10 cellular contexts compared by ENCODE assay signal in genomic region chr11:33920838-33921613, GRCh38. TPM values are rescaled to one million over a fixed set of nuclear protein-coding genes. Genes with fewer than 3 reads are reported as not detected.
DNase-seq lines count a peak whose midpoint lies in the region; ATAC-seq lines count a peak whose summit lies in the region.
"Had no signal": no experiment of that assay in that cellular context is flagged by ENCODE, and none has a peak within 500 bp of the region (broad histone marks: within the 10 kb centered on the region; RNA-seq: fewer than 3 reads in every experiment).

No MANE protein-coding gene starts in this region.

- no peak overlapping the region for H2AK5ac ChIP-seq in mesenchymal stem cell (ENCODE audit: low read length, severe bottlenecking)

- no peak overlapping the region for H3K4me3 ChIP-seq in mesenchymal stem cell (ENCODE audit: insufficient read depth in 1 of 2, low read depth in 1 of 2, low read length in 2 of 2)

- H3K9ac ChIP-seq in mesenchymal stem cell (ENCODE audit: low read length) = no peak overlapping the region

- H2BK12ac ChIP-seq in mesenchymal stem cell (ENCODE audit: low read length in 2 of 2) = no peak overlapping the region

- no peak overlapping the region for H3K4me2 ChIP-seq in mesenchymal stem cell (ENCODE audit: low read length, poor library complexity, severe bottlenecking)

- H3K4ac ChIP-seq in mesenchymal stem cell (ENCODE audit: low read depth in 1 of 2, low read length in 2 of 2) = no peak overlapping the region

- no peak overlapping the region for H3K27ac ChIP-seq in mesenchymal stem cell (ENCODE audit: low read length, poor library complexity, severe bottlenecking)

- H3K36me3 ChIP-seq in mesenchymal stem cell (ENCODE audit: control insufficient read depth in 1 of 2, insufficient read depth in 2 of 2, low read depth in 1 of 2, low read length in 2 of 2) = no peaks in the 10 kb centered on the region

- H3K14ac ChIP-seq in mesenchymal stem cell (ENCODE audit: low read length in 2 of 2) = no peak overlapping the region

- 82% methylated on average over 7 of the region's 8 CpGs for WGBS in mesenchymal stem cell

- H3K79me1 ChIP-seq in mesenchymal stem cell (replicated peaks; ENCODE audit: low read length, poor library complexity, severe bottlenecking) = no peaks in the 10 kb centered on the region

- no peak overlapping the region for H4K91ac ChIP-seq in mesenchymal stem cell (ENCODE audit: low read length)

- no peak overlapping the region for H2BK120ac ChIP-seq in mesenchymal stem cell (ENCODE audit: low read depth, low read length)

- no peak overlapping the region for H3K18ac ChIP-seq in mesenchymal stem cell (ENCODE audit: low read depth in 1 of 2, low read length in 2 of 2)

- no peak overlapping the region for H4K8ac ChIP-seq in mesenchymal stem cell (ENCODE audit: low read length)

- peak; percentile 31 for DNase-seq in activated CD4-positive, alpha-beta T cell treated with anti-CD3 and anti-CD28 coated beads for 48 hours
- no peak for DNase-seq in activated CD4-positive, alpha-beta T cell treated with anti-CD3 and anti-CD28 coated beads for 4 hours
- DNase-seq in M059J (ENCODE audit: low read depth) (peak; percentile 49), cerebellar nuclear complex (lab: John Stamatoyannopoulos, UW) (no peak), 8988T (no peak), mesenchymal stem cell (no peak)
- DNase-seq in stimulated activated CD8-positive, alpha-beta memory T cell treated with anti-CD3 and anti-CD28 coated beads, Interleukin-2, amount 100 ng/mL, for 48 hours (ENCODE audit: low read depth in 2 of 2) = peak; percentile 1 to 21
- DNase-seq: amygdala, RPMI8226 had no signal

- no peak overlapping the region for H2BK5ac ChIP-seq in mesenchymal stem cell (ENCODE audit: low read depth, low read length, poor library complexity, severe bottlenecking)

- H3K23ac ChIP-seq in mesenchymal stem cell (ENCODE audit: low read length in 2 of 2) = no peak overlapping the region

- no peak overlapping the region for H2AFZ ChIP-seq in mesenchymal stem cell (ENCODE audit: low read depth, low read length)

- no peaks in the 10 kb centered on the region for H3K4me1 ChIP-seq in mesenchymal stem cell (ENCODE audit: control insufficient read depth, insufficient read depth, low read depth, low read length)

- ATAC-seq in HG02588 (IDR thresholded peaks at IDR 0.05; ENCODE audit: unreplicated experiment) = peak; percentile 88

- H3K27me3 ChIP-seq in mesenchymal stem cell (ENCODE audit: control insufficient read depth in 1 of 2, insufficient read depth in 1 of 2, low read length in 2 of 2) = peaks cover 52 to 91% of the 10 kb centered on the region in 2 experiments

- H3K9me3 ChIP-seq in mesenchymal stem cell (ENCODE audit: control insufficient read depth, low read length) = no peaks in the 10 kb centered on the region

- no peak overlapping the region for H2BK15ac ChIP-seq in mesenchymal stem cell (ENCODE audit: low read depth, poor library complexity, severe bottlenecking)

RNA-seq across cellular contexts. Expression of gene LMO2, which starts 29.1 kb away (rescaled TPM):
- total RNA-seq in M059J (2014; rRNA removed; shearing (Covaris generic)) = 0.54 and 0.84 TPM in 2 replicates
- polyA plus RNA-seq in mesenchymal stem cell (2013, experiment 1 of 2) = 0.26 TPM
- 0.34 TPM for polyA plus RNA-seq in mesenchymal stem cell (2013, experiment 2 of 2)

Comparison
In these comparisons a context has a peak if more than half of its experiments do, and no peak if none do; other contexts are left out.
1. DNase-seq: peak in activated CD4-positive, alpha-beta T cell treated with anti-CD3 and anti-CD28 coated beads for 48 hours (single experiment), M059J (single experiment) and stimulated activated CD8-positive, alpha-beta memory T cell treated with anti-CD3 and anti-CD28 coated beads, Interleukin-2, amount 100 ng/mL, for 48 hours (2 of 2); none in activated CD4-positive, alpha-beta T cell treated with anti-CD3 and anti-CD28 coated beads for 4 hours (0 of 2), cerebellar nuclear complex (0 of 2), 8988T (single experiment) and mesenchymal stem cell (single experiment).